Comparison of ENCODE assay signal across 7 cellular contexts in genomic region chr15:101652098-101652782, GRCh38. TPM values are rescaled to one million over a fixed set of nuclear protein-coding genes. Genes with fewer than 3 reads are reported as not detected.
DNase-seq lines count a peak whose midpoint lies in the region; ATAC-seq and TF ChIP-seq lines count a peak whose summit lies in the region.

Gene TM2D3, minus strand, starts transcription at chr15:101652381. Its CDS starts 20 bp downstream, at chr15:101652361.

- peak within 1 kb of the TSS; percentile 99 to 100 for H3K27ac ChIP-seq in ascending aorta

- peak; percentile 74 to 95 (median 84) for TF ChIP-seq CTCF in ascending aorta (IDR thresholded peaks at IDR 0.05)

- no peaks in the 10 kb centered on the region for H3K27me3 ChIP-seq in ascending aorta

- ATAC-seq in GM18499 (IDR thresholded peaks at IDR 0.05; ENCODE audit: insufficient read depth, unreplicated experiment) = peak; percentile 65
- ATAC-seq in HG02938 (IDR thresholded peaks at IDR 0.05; ENCODE audit: unreplicated experiment) = peak; percentile 85

- DNase-seq in NCI-H187 treated with DMSO at 0.1 percent for 48 hours (lab: John Stamatoyannopoulos, UW) (peak; percentile 58), ascending aorta (ENCODE audit: low spot score in 2 of 2) (peak; percentile 63 to 95), hepatic stellate cell (ENCODE audit: low spot score) (peak; percentile 94), retina (peak; percentile 96)

- no peaks in the 10 kb centered on the region for H3K9me3 ChIP-seq in ascending aorta

- peaks cover 9 to 31% of the 10 kb centered on the region in 2 donors for H3K36me3 ChIP-seq in ascending aorta

- intact Hi-C loops in T-helper 2 cell treated with Interferon-gamma antibody and Interleukin-4, amounts not matched to agents 100 ng/mL and 5 ng/mL, for 36 hours (cut with micrococcal nuclease) = loop anchor here (1.0 to 5.0 kb wide), 6 partner anchors 11 to 1055 kb away; partner anchors contain the start of genes SNRPA1 and TARS3
- intact Hi-C loops in ascending aorta (cut with DNase I) = loop anchor here (1.0 to 5.0 kb wide), 3 partner anchors 72 to 1050 kb away; partner anchors contain the start of genes ASB7, LINS1, SNRPA1 and TARS3

- peak within 1 kb of the TSS; percentile 97 to 98 for H3K4me3 ChIP-seq in ascending aorta

- H3K4me1 ChIP-seq in ascending aorta = peaks cover 0 to 27% of the 10 kb centered on the region in 2 donors

RNA-seq across cellular contexts. Expression of gene TM2D3, which starts in this region (rescaled TPM):
- total RNA-seq in T-helper 2 cell treated with Interferon-gamma antibody and Interleukin-4, amounts not matched to agents 100 ng/mL and 5 ng/mL, for 36 hours = 42.9 and 47.0 TPM in 2 replicates
- total RNA-seq in ascending aorta = 105 TPM

Comparison
In these comparisons a context has a peak if more than half of its experiments do, and no peak if none do; other contexts are left out.
1. Peak in every context shown above with its lines: DNase-seq, ATAC-seq, H3K4me3 ChIP-seq and H3K27ac ChIP-seq.